Comparison of ENCODE assay signal across 21 cellular contexts in genomic region chr12:5388581-5389535, GRCh38. TPM values are rescaled to one million over a fixed set of nuclear protein-coding genes. Genes with fewer than 3 reads are reported as not detected.
DNase-seq lines count a peak whose midpoint lies in the region; FAIRE-seq and TF ChIP-seq lines count a peak whose summit lies in the region.
"Had no signal": no experiment of that assay in that cellular context is flagged by ENCODE, and none has a peak within 500 bp of the region (broad histone marks: within the 10 kb centered on the region; RNA-seq: fewer than 3 reads in every experiment).

No MANE protein-coding gene starts in this region.

- no peak overlapping the region for H3K27ac Mint-ChIP-seq in progenitor cell of endocrine pancreas
- H3K27ac Mint-ChIP-seq: activated naive CD8-positive, alpha-beta T cell treated with anti-CD3 and anti-CD28 coated beads, Interleukin-2, amount 10 ng/mL, durations not matched to agents 7 days and 5 days; CD8-positive, alpha-beta T cell had no signal

- H3K9me3 Mint-ChIP-seq in progenitor cell of endocrine pancreas (ENCODE audit: low read depth), result peaks cover 5% of the 10 kb centered on the region
- H3K9me3 Mint-ChIP-seq: CD8-positive, alpha-beta T cell had no signal

- peaks cover 24% of the 10 kb centered on the region for H3K27me3 Mint-ChIP-seq in progenitor cell of endocrine pancreas

- H3K4me1 Mint-ChIP-seq in progenitor cell of endocrine pancreas (ENCODE audit: low read depth), result peaks cover 6% of the 10 kb centered on the region
- H3K4me1 Mint-ChIP-seq: activated naive CD8-positive, alpha-beta T cell treated with anti-CD3 and anti-CD28 coated beads, Interleukin-2, amount 10 ng/mL, durations not matched to agents 7 days and 5 days had no signal

- DNase-seq in AG09309 (ENCODE audit: low read depth) (peak; percentile 8), H54 (ENCODE audit: insufficient read length, low spot score) (peak; percentile 38), RWPE1 (ENCODE audit: low spot score) (peak; percentile 58), kidney epithelial cell (ENCODE audit: low read depth) (peak; percentile 39), midbrain (lab: John Stamatoyannopoulos, UW) (no peak), NCI-H69 (lab: John Stamatoyannopoulos, UW) (no peak), progenitor cell of endocrine pancreas (ENCODE audit: low spot score, unreplicated experiment) (no peak), small intestine (no peak)
- DNase-seq: activated CD8-positive, alpha-beta memory T cell treated with anti-CD3 and anti-CD28 coated beads, Interleukin-2, amount 50 U/mL, for 48 hours; activated naive CD8-positive, alpha-beta T cell treated with anti-CD3 and anti-CD28 coated beads, Interleukin-2, amount 10 ng/mL, durations not matched to agents 7 days and 5 days; body of pancreas; CD8-positive, alpha-beta T cell; DND-41; HCEC 1CT; MV-4-11; retina; stimulated activated CD4-positive, alpha-beta T cell treated with anti-CD3 and anti-CD28 coated beads, Interleukin-15, amount 100 ng/mL, for 24 hours; uterus had no signal

- no peaks in the 10 kb centered on the region for H3K27me3 ChIP-seq in kidney epithelial cell (ENCODE audit: control insufficient read depth, insufficient read depth, low read length)
- no peaks in the 10 kb centered on the region for H3K27me3 ChIP-seq in small intestine (ENCODE audit: control insufficient read depth in 2 of 2, insufficient read depth in 2 of 2, low read length in 2 of 2)
- H3K27me3 ChIP-seq: body of pancreas, uterus had no signal

- no peak for TF ChIP-seq POLR2A in H54 (IDR thresholded peaks at IDR 0.05; ENCODE audit: low read depth, low read length)

- CTCF ChIA-PET in RWPE1 (lab: Yijun Ruan, JAX), result no interaction called here

- H3K27ac ChIP-seq in RWPE1 (no peak overlapping the region), small intestine (ENCODE audit: low read depth in 1 of 2, low read length in 1 of 2) (no peak overlapping the region)
- H3K27ac ChIP-seq: body of pancreas, uterus had no signal

- no peaks in the 10 kb centered on the region for H3K9me3 ChIP-seq in small intestine (ENCODE audit: control insufficient read depth, low read depth)
- H3K9me3 ChIP-seq: body of pancreas, uterus had no signal

- no peaks in the 10 kb centered on the region for H3K36me3 ChIP-seq in kidney epithelial cell (ENCODE audit: control insufficient read depth, insufficient read depth, low read length)
- H3K36me3 ChIP-seq in small intestine (ENCODE audit: control insufficient read depth in 2 of 2, insufficient read depth in 2 of 2, low read length in 2 of 2), result no peaks in the 10 kb centered on the region
- H3K36me3 ChIP-seq: uterus had no signal

- FAIRE-seq in H54 (lab: Jason Lieb, UNC) (no peak), small intestine (lab: Jason Lieb, UNC) (no peak)
- FAIRE-seq: HepG2 had no signal

- no peak overlapping the region for H3K4me3 Mint-ChIP-seq in progenitor cell of endocrine pancreas (ENCODE audit: low read depth)
- H3K4me3 Mint-ChIP-seq: activated naive CD8-positive, alpha-beta T cell treated with anti-CD3 and anti-CD28 coated beads, Interleukin-2, amount 10 ng/mL, durations not matched to agents 7 days and 5 days; CD8-positive, alpha-beta T cell had no signal

- H3K4me3 ChIP-seq in AG09309 (ENCODE audit: control insufficient read depth, low read depth, low read length) (no peak overlapping the region), kidney epithelial cell (ENCODE audit: low read depth, low read length) (no peak overlapping the region), small intestine (ENCODE audit: low read depth in 1 of 2, low read length in 2 of 2) (no peak overlapping the region)
- H3K4me3 ChIP-seq: body of pancreas, uterus had no signal

- H3K4me1 ChIP-seq in small intestine (ENCODE audit: control insufficient read depth in 2 of 2, insufficient read depth in 1 of 2, low read depth in 1 of 2, low read length in 1 of 2), result no peaks in the 10 kb centered on the region
- H3K4me1 ChIP-seq: body of pancreas, uterus had no signal

- 72 to 80% (median 76%) methylated on average over 5 of the region's 5 CpGs for WGBS in small intestine, 3 donors

- TF ChIP-seq CTCF in AG09309 (IDR thresholded peaks at IDR 0.05; ENCODE audit: control insufficient read depth, insufficient read depth, low read depth, low read length, missing control alignments) (no peak), RWPE1 (conservative IDR thresholded peaks at IDR 0.05; ENCODE audit: low read depth) (no peak), kidney epithelial cell (IDR thresholded peaks at IDR 0.05; ENCODE audit: insufficient read depth, low read length, poor library complexity, severe bottlenecking) (no peak), progenitor cell of endocrine pancreas (IDR thresholded peaks at IDR 0.05; ENCODE audit: unreplicated experiment) (no peak)

- H3K36me3 Mint-ChIP-seq in progenitor cell of endocrine pancreas (ENCODE audit: insufficient read depth), result no peaks in the 10 kb centered on the region
- H3K36me3 Mint-ChIP-seq: activated naive CD8-positive, alpha-beta T cell treated with anti-CD3 and anti-CD28 coated beads, Interleukin-2, amount 10 ng/mL, durations not matched to agents 7 days and 5 days; CD8-positive, alpha-beta T cell had no signal

- POLR2A ChIA-PET in RWPE1 (lab: Yijun Ruan, JAX; ENCODE audit: low non-redundant PET), result no interaction called here

RNA-seq across cellular contexts. Expression of gene NTF3, which starts 43.0 kb away (rescaled TPM):
- total RNA-seq in kidney epithelial cell (0.34 TPM in 1 of 2 replicates, not detected in the other), progenitor cell of endocrine pancreas (1.2 and 2.4 TPM in 2 replicates)
- polyA plus RNA-seq in small intestine, result 1 to 10 TPM; 1.4 to 4.9 (median 2.2) TPM
- total RNA-seq: activated naive CD8-positive, alpha-beta T cell treated with anti-CD3 and anti-CD28 coated beads, Interleukin-2, amount 10 ng/mL, durations not matched to agents 7 days and 5 days; body of pancreas; CD8-positive, alpha-beta T cell; HepG2; subcutaneous adipose tissue; T-helper 2 cell treated with Interferon-gamma antibody and Interleukin-4, amounts not matched to agents 100 ng/mL and 5 ng/mL, for 36 hours had no signal
- polyA plus RNA-seq: HepG2 had no signal

Comparison
In these comparisons a context has a peak if more than half of its experiments do, and no peak if none do; other contexts are left out.
1. DNase-seq: peak in AG09309 (single experiment), H54 (single experiment), RWPE1 (single experiment) and kidney epithelial cell (single experiment); none in midbrain (single experiment), NCI-H69 (single experiment), progenitor cell of endocrine pancreas (single experiment) and small intestine (single experiment).